In the genomic region with DNA sequence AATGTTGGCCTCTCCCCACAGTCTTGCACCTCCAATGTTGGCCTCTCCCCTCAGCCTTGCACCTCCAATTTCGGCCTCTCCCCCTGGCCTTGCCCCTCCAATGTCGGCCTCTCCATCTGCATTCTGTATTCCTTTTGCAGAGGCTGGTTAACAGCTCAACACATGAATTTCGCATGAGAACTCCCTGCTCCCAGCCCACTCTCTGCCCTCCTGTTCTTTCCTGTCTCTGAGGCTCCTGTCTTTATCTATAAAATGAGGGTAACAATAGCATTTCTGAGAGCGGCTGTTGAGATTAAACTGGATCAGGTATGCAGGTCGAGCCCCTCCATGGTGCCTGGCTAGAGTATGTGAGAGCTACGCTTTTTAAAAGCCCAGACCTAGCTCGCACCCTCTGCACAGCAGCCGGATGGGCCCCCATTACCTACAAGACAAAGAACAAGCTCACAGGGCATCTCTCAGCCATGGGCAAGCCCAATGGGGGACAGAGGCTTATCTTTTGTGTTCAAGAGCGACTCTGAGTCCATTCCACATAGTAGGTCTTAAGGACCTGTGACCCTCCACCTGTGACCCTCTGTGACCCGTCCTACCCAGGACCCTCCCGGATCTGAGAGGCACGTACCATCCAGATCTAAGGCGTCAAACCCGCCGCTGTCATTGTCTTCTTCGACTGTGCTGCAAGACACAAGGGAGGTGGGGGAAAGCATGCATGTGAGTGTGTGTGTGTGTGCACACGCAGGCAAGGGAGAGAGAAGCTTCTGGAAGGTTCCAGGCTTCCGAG, we compare ENCODE assay signal across 14 cellular contexts.
DNase-seq lines count a peak whose midpoint lies in the region; ATAC-seq lines count a peak whose summit lies in the region.
"Had no signal": no experiment of that assay in that cellular context is flagged by ENCODE, and none has a peak within 500 bp of the region (broad histone marks: within the 10 kb centered on the region; RNA-seq: fewer than 3 reads in every experiment).

No MANE protein-coding gene starts in this region.

- peaks cover 1 to 98% (median 30%) of the 10 kb centered on the region in 3 experiments for H3K36me3 ChIP-seq in naive thymus-derived CD4-positive, alpha-beta T cell (ENCODE audit: control insufficient read depth in 2 of 3, insufficient read depth in 3 of 3, low read length in 3 of 3)
- H3K36me3 ChIP-seq in aorta (ENCODE audit: control insufficient read depth in 1 of 2, insufficient read depth in 2 of 2, low read length in 1 of 2) = no peaks in the 10 kb centered on the region
- H3K36me3 ChIP-seq: gastroesophageal sphincter, ovary had no signal

- no peaks in the 10 kb centered on the region for H3K9me3 Mint-ChIP-seq in stimulated activated naive CD8-positive, alpha-beta T cell treated with anti-CD3 and anti-CD28 coated beads, Interleukin-15, Interleukin-2, amounts not matched to agents 100 ng/mL and 50 ng/mL, for 24 hours
- H3K9me3 Mint-ChIP-seq in stimulated activated naive CD8-positive, alpha-beta T cell treated with anti-CD3 and anti-CD28 coated beads, Interleukin-15, amount 100 ng/mL, for 72 hours = no peaks in the 10 kb centered on the region
- H3K9me3 Mint-ChIP-seq in activated T-helper 17 cell treated with anti-CD3 and anti-CD28 coated beads, Interleukin-2, amount 50 U/mL, for 72 hours = no peaks in the 10 kb centered on the region
- no peaks in the 10 kb centered on the region for H3K9me3 Mint-ChIP-seq in naive thymus-derived CD4-positive, alpha-beta T cell

- no peaks in the 10 kb centered on the region for H3K4me1 Mint-ChIP-seq in stimulated activated naive CD8-positive, alpha-beta T cell treated with anti-CD3 and anti-CD28 coated beads, Interleukin-15, Interleukin-2, amounts not matched to agents 100 ng/mL and 50 ng/mL, for 24 hours (ENCODE audit: low read depth)
- no peaks in the 10 kb centered on the region for H3K4me1 Mint-ChIP-seq in stimulated activated naive CD8-positive, alpha-beta T cell treated with anti-CD3 and anti-CD28 coated beads, Interleukin-15, amount 100 ng/mL, for 72 hours
- peaks cover 5% of the 10 kb centered on the region for H3K4me1 Mint-ChIP-seq in activated T-helper 17 cell treated with anti-CD3 and anti-CD28 coated beads, Interleukin-2, amount 50 U/mL, for 72 hours
- no peaks in the 10 kb centered on the region for H3K4me1 Mint-ChIP-seq in naive thymus-derived CD4-positive, alpha-beta T cell
- H3K4me1 Mint-ChIP-seq: activated CD8-positive, alpha-beta memory T cell treated with anti-CD3 and anti-CD28 coated beads, Interleukin-2, amount 10 ng/mL, durations not matched to agents 7 days and 5 days had no signal

- ATAC-seq in stimulated activated naive CD8-positive, alpha-beta T cell treated with anti-CD3 and anti-CD28 coated beads, Interleukin-15, amount 100 ng/mL, for 72 hours = no peak
- no peak for ATAC-seq in activated T-helper 17 cell treated with anti-CD3 and anti-CD28 coated beads, Interleukin-2, amount 50 U/mL, for 72 hours (replicated peaks)
- ATAC-seq in naive thymus-derived CD4-positive, alpha-beta T cell = no peak
- ATAC-seq in aorta (ENCODE audit: low FRiP score) = no peak
- ATAC-seq in HG03571 (IDR thresholded peaks at IDR 0.05; ENCODE audit: unreplicated experiment) = no peak
- no peak for ATAC-seq in GM18867 (IDR thresholded peaks at IDR 0.05; ENCODE audit: unreplicated experiment)
- ATAC-seq: activated CD8-positive, alpha-beta memory T cell treated with anti-CD3 and anti-CD28 coated beads, Interleukin-2, amount 10 ng/mL, durations not matched to agents 7 days and 5 days; gastroesophageal sphincter had no signal

- DNase-seq in stimulated activated naive CD8-positive, alpha-beta T cell treated with anti-CD3 and anti-CD28 coated beads, Interleukin-15, amount 100 ng/mL, for 72 hours = no peak
- DNase-seq in naive thymus-derived CD4-positive, alpha-beta T cell = no peak
- DNase-seq in aorta (peak; percentile 2 to 62), NCI-H2171 treated with DMSO at 0.1 percent for 48 hours (lab: John Stamatoyannopoulos, UW) (no peak)
- DNase-seq: activated CD8-positive, alpha-beta memory T cell treated with anti-CD3 and anti-CD28 coated beads, Interleukin-2, amount 10 ng/mL, durations not matched to agents 7 days and 5 days; activated naive CD4-positive, alpha-beta T cell treated with Interleukin-2 at 50 U/mL for 16 hours; NCI-H187; SIG-M5 had no signal

- H3K27me3 Mint-ChIP-seq in stimulated activated naive CD8-positive, alpha-beta T cell treated with anti-CD3 and anti-CD28 coated beads, Interleukin-15, Interleukin-2, amounts not matched to agents 100 ng/mL and 50 ng/mL, for 24 hours = no peaks in the 10 kb centered on the region
- no peaks in the 10 kb centered on the region for H3K27me3 Mint-ChIP-seq in stimulated activated naive CD8-positive, alpha-beta T cell treated with anti-CD3 and anti-CD28 coated beads, Interleukin-15, amount 100 ng/mL, for 72 hours
- no peaks in the 10 kb centered on the region for H3K27me3 Mint-ChIP-seq in activated T-helper 17 cell treated with anti-CD3 and anti-CD28 coated beads, Interleukin-2, amount 50 U/mL, for 72 hours
- no peaks in the 10 kb centered on the region for H3K27me3 Mint-ChIP-seq in naive thymus-derived CD4-positive, alpha-beta T cell
- H3K27me3 Mint-ChIP-seq: activated CD8-positive, alpha-beta memory T cell treated with anti-CD3 and anti-CD28 coated beads, Interleukin-2, amount 10 ng/mL, durations not matched to agents 7 days and 5 days had no signal

- H3K4me1 ChIP-seq in naive thymus-derived CD4-positive, alpha-beta T cell (ENCODE audit: control insufficient read depth in 2 of 2, insufficient read depth in 2 of 2, low read length in 2 of 2) = no peaks in the 10 kb centered on the region
- H3K4me1 ChIP-seq in aorta (ENCODE audit: control insufficient read depth in 1 of 2, insufficient read depth in 2 of 2, low read length in 2 of 2) = no peaks in the 10 kb centered on the region
- H3K4me1 ChIP-seq: gastroesophageal sphincter had no signal

- 93 to 95% methylated on average over 18 of the region's 18 CpGs for WGBS in aorta, 2 donors

- H3K27ac ChIP-seq in naive thymus-derived CD4-positive, alpha-beta T cell (ENCODE audit: low read depth, low read length) = no peak overlapping the region
- no peak overlapping the region for H3K27ac ChIP-seq in aorta (ENCODE audit: low read depth in 1 of 2, low read length in 2 of 2)
- H3K27ac ChIP-seq: gastroesophageal sphincter, ovary had no signal

- H3K27ac Mint-ChIP-seq in stimulated activated naive CD8-positive, alpha-beta T cell treated with anti-CD3 and anti-CD28 coated beads, Interleukin-15, Interleukin-2, amounts not matched to agents 100 ng/mL and 50 ng/mL, for 24 hours = peak overlapping the region; percentile 59
- peak overlapping the region in 1 of 2 donors; percentile 71 for H3K27ac Mint-ChIP-seq in stimulated activated naive CD8-positive, alpha-beta T cell treated with anti-CD3 and anti-CD28 coated beads, Interleukin-15, amount 100 ng/mL, for 72 hours
- peak overlapping the region; percentile 81 for H3K27ac Mint-ChIP-seq in activated T-helper 17 cell treated with anti-CD3 and anti-CD28 coated beads, Interleukin-2, amount 50 U/mL, for 72 hours
- peak overlapping the region in 6 of 9 donors; percentile 6 to 80 (median 56) for H3K27ac Mint-ChIP-seq in naive thymus-derived CD4-positive, alpha-beta T cell

- POLR2A ChIA-PET in naive thymus-derived CD4-positive, alpha-beta T cell (lab: Charles Lee) = no interaction called here

- H3K36me3 Mint-ChIP-seq in stimulated activated naive CD8-positive, alpha-beta T cell treated with anti-CD3 and anti-CD28 coated beads, Interleukin-15, Interleukin-2, amounts not matched to agents 100 ng/mL and 50 ng/mL, for 24 hours (ENCODE audit: low read depth) = peaks cover 36% of the 10 kb centered on the region
- peaks cover 93% of the 10 kb centered on the region for H3K36me3 Mint-ChIP-seq in activated T-helper 17 cell treated with anti-CD3 and anti-CD28 coated beads, Interleukin-2, amount 50 U/mL, for 72 hours (ENCODE audit: low read depth)
- peaks cover 5 to 42% (median 6%) of the 10 kb centered on the region in 5 donors for H3K36me3 Mint-ChIP-seq in naive thymus-derived CD4-positive, alpha-beta T cell

- H3K9me3 ChIP-seq in naive thymus-derived CD4-positive, alpha-beta T cell (ENCODE audit: control insufficient read depth in 2 of 3, low read length in 3 of 3) = no peaks in the 10 kb centered on the region
- no peaks in the 10 kb centered on the region for H3K9me3 ChIP-seq in aorta (ENCODE audit: control insufficient read depth, low read length)
- H3K9me3 ChIP-seq: gastroesophageal sphincter, ovary had no signal

- intact Hi-C loops in naive thymus-derived CD4-positive, alpha-beta T cell (cut with micrococcal nuclease) = no loop called here
- intact Hi-C loops in aorta (cut with DNase I) = no loop called here

- no peak overlapping the region for H3K4me3 Mint-ChIP-seq in stimulated activated naive CD8-positive, alpha-beta T cell treated with anti-CD3 and anti-CD28 coated beads, Interleukin-15, Interleukin-2, amounts not matched to agents 100 ng/mL and 50 ng/mL, for 24 hours
- H3K4me3 Mint-ChIP-seq in stimulated activated naive CD8-positive, alpha-beta T cell treated with anti-CD3 and anti-CD28 coated beads, Interleukin-15, amount 100 ng/mL, for 72 hours = no peak overlapping the region
- H3K4me3 Mint-ChIP-seq in activated T-helper 17 cell treated with anti-CD3 and anti-CD28 coated beads, Interleukin-2, amount 50 U/mL, for 72 hours = no peak overlapping the region
- H3K4me3 Mint-ChIP-seq in naive thymus-derived CD4-positive, alpha-beta T cell = no peak overlapping the region
- H3K4me3 Mint-ChIP-seq: activated CD8-positive, alpha-beta memory T cell treated with anti-CD3 and anti-CD28 coated beads, Interleukin-2, amount 10 ng/mL, durations not matched to agents 7 days and 5 days had no signal

- H3K4me3 ChIP-seq in naive thymus-derived CD4-positive, alpha-beta T cell (ENCODE audit: low read length) = no peak overlapping the region
- H3K4me3 ChIP-seq in aorta (ENCODE audit: low read length in 2 of 2) = no peak overlapping the region
- H3K4me3 ChIP-seq: gastroesophageal sphincter, ovary had no signal

- CTCF ChIA-PET in naive thymus-derived CD4-positive, alpha-beta T cell (lab: Charles Lee) = no interaction called here

- H3K27me3 ChIP-seq in naive thymus-derived CD4-positive, alpha-beta T cell (ENCODE audit: control insufficient read depth in 2 of 2, insufficient read depth in 2 of 2, low read length in 2 of 2) = no peaks in the 10 kb centered on the region
- no peaks in the 10 kb centered on the region for H3K27me3 ChIP-seq in aorta (ENCODE audit: control insufficient read depth in 1 of 2, insufficient read depth in 2 of 2, low read length in 1 of 2)
- H3K27me3 ChIP-seq: ovary had no signal

Comparison
In these comparisons a context has a peak if more than half of its experiments do, and no peak if none do; other contexts are left out.
1. DNase-seq: peak in aorta (2 of 2); none in stimulated activated naive CD8-positive, alpha-beta T cell treated with anti-CD3 and anti-CD28 coated beads, Interleukin-15, amount 100 ng/mL, for 72 hours (0 of 2), naive thymus-derived CD4-positive, alpha-beta T cell (0 of 9) and NCI-H2171 treated with DMSO at 0.1 percent for 48 hours (single experiment).